10 cellular contexts compared by ENCODE assay signal in the genomic region with DNA sequence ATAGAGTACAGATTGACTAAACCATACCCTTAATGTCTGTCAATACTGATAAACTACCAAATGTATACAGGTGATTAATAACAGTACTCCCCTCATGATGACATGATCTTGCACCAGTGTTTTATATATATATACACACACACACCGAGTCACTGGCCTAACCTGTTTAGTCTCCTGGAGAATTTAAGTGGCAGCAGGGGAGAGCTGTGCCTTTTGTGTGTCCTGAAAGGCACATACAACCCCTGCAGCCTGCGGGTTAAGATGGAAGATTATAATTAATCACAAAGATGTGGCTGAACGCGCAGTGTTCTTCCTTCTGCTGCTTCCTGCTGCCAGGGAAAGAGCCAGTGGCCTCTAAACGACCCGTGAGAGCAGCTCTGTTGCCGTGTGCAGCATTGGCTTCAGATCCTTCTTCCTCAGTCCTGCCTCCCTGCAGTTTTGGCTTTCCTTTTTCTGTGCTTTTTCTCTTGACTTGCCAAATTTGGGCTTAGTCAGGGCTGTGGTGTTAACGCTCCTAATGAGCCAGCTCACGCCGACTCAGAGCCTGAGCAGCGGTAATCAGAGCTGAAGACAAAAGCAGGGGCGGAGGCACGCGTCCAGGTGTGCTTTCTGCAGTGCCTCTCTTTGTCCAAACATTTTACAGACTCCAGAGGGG. TPM values are rescaled to one million over a fixed set of nuclear protein-coding genes. Genes with fewer than 3 reads are reported as not detected.
DNase-seq lines count a peak whose midpoint lies in the region; ATAC-seq and TF ChIP-seq lines count a peak whose summit lies in the region.
"Had no signal": no experiment of that assay in that cellular context is flagged by ENCODE, and none has a peak within 500 bp of the region (broad histone marks: within the 10 kb centered on the region; RNA-seq: fewer than 3 reads in every experiment).

No MANE protein-coding gene starts in this region.

- no peaks in the 10 kb centered on the region for H4K20me1 ChIP-seq in SK-N-SH (ENCODE audit: insufficient read depth)

- CTCF ChIA-PET in SK-N-SH (lab: Yijun Ruan, JAX), result interaction anchor here (0.6 to 3.3 kb wide), 2 partner anchors 15 to 20 kb away, joined by 3 to 12 read pairs; no protein-coding TSS in a partner anchor

- TF ChIP-seq CTCF in SK-N-SH (IDR thresholded peaks at IDR 0.05), result no peak
- no peak for TF ChIP-seq CTCF in RWPE2 (IDR thresholded peaks at IDR 0.05; ENCODE audit: poor library complexity, severe bottlenecking)

- H3K27me3 ChIP-seq in SK-N-SH (ENCODE audit: insufficient read depth) (no peaks in the 10 kb centered on the region), RWPE2 (ENCODE audit: insufficient read depth, poor library complexity, severe bottlenecking) (no peaks in the 10 kb centered on the region), iPS-18a (ENCODE audit: control insufficient read depth, insufficient read depth, low read length) (no peaks in the 10 kb centered on the region)

- peaks cover 0 to 9% of the 10 kb centered on the region in 2 experiments; a peak in 1 of 4 replicates for H3K4me1 ChIP-seq in SK-N-SH (ENCODE audit: control insufficient read depth in 1 of 2, insufficient read depth in 2 of 2, low read depth in 1 of 2, low read length in 1 of 2)
- H3K4me1 ChIP-seq in RWPE2 (ENCODE audit: insufficient read depth, poor library complexity, severe bottlenecking), result no peaks in the 10 kb centered on the region
- H3K4me1 ChIP-seq in iPS-18a (ENCODE audit: control insufficient read depth, low read depth, low read length), result peaks cover 15% of the 10 kb centered on the region

- H2AFZ ChIP-seq in SK-N-SH (ENCODE audit: low read depth), result no peak overlapping the region

- DNase-seq in SK-N-SH, result peak; percentile 36
- DNase-seq in RWPE2 (ENCODE audit: low spot score), result no peak
- peak; percentile 55 for DNase-seq in superior temporal gyrus (ENCODE audit: extremely low spot score)
- DNase-seq in NCI-H446 treated with DMSO at 0.1 percent for 48 hours (lab: John Stamatoyannopoulos, UW), result no peak
- DNase-seq: ACHN, foreskin melanocyte had no signal

- peak overlapping the region in 1 of 2 experiments; percentile 36; a peak in 1 of 4 replicates for H3K27ac ChIP-seq in SK-N-SH (ENCODE audit: low read depth in 2 of 2, low read length in 1 of 2)
- H3K27ac ChIP-seq in RWPE2 (ENCODE audit: poor library complexity, severe bottlenecking), result no peak overlapping the region
- H3K27ac ChIP-seq in iPS-18a (ENCODE audit: low read length), result no peak overlapping the region

- POLR2A ChIA-PET in SK-N-SH (lab: Yijun Ruan, JAX), result no interaction called here

- H3F3A ChIP-seq in SK-N-SH (replicated peaks; ENCODE audit: insufficient read depth), result no peaks in the 10 kb centered on the region

- H3K36me3 ChIP-seq in SK-N-SH (replicated peaks in 1 of 2; ENCODE audit: control insufficient read depth in 1 of 2, insufficient read depth in 2 of 2, low read length in 1 of 2) (no peaks in the 10 kb centered on the region), RWPE2 (ENCODE audit: low read depth) (no peaks in the 10 kb centered on the region), iPS-18a (ENCODE audit: control insufficient read depth, low read depth, low read length) (no peaks in the 10 kb centered on the region)

- ATAC-seq in SK-N-SH treated with all-trans-retinoic acid at 6 μM for 48 hours, result no peak
- peak; percentile 86 for ATAC-seq in RWPE2 (ENCODE audit: low read depth)
- no peak for ATAC-seq in GM21528 (IDR thresholded peaks at IDR 0.05; ENCODE audit: low FRiP score, unreplicated experiment)
- ATAC-seq in GM19467 (IDR thresholded peaks at IDR 0.05; ENCODE audit: unreplicated experiment), result no peak

- no peaks in the 10 kb centered on the region for H3K79me2 ChIP-seq in SK-N-SH (ENCODE audit: insufficient read depth)

- H3K9me3 ChIP-seq in SK-N-SH, result no peaks in the 10 kb centered on the region
- H3K9me3 ChIP-seq in RWPE2 (ENCODE audit: severe bottlenecking), result no peaks in the 10 kb centered on the region
- H3K9me3 ChIP-seq in iPS-18a (ENCODE audit: control insufficient read depth, low read depth, low read length), result no peaks in the 10 kb centered on the region

- H3K4me3 ChIP-seq in SK-N-SH (ENCODE audit: low read depth in 2 of 2, low read length in 1 of 2), result no peak overlapping the region; a peak in 1 of 4 replicates
- H3K4me3 ChIP-seq in RWPE2 (ENCODE audit: severe bottlenecking), result no peak overlapping the region
- H3K4me3 ChIP-seq in iPS-18a (ENCODE audit: low read length), result no peak overlapping the region

- H3K4me2 ChIP-seq in SK-N-SH, result no peak overlapping the region

- no peak for TF ChIP-seq EP300 in SK-N-SH (IDR thresholded peaks at IDR 0.05; ENCODE audit: borderline replicate concordance in 1 of 2, low read depth in 1 of 2, low read length in 1 of 2)

- H3K9ac ChIP-seq in SK-N-SH (no peak overlapping the region), iPS-18a (ENCODE audit: low read length) (peak overlapping the region; percentile 28)

- no peaks in the 10 kb centered on the region for H3K9me2 ChIP-seq in SK-N-SH

- WGBS in SK-N-SH (ENCODE audit: low lambda C conversion rate), result 24% methylated on average over 14 of the region's 14 CpGs

- TF ChIP-seq RAD21 in SK-N-SH (IDR thresholded peaks at IDR 0.05; ENCODE audit: low read length), result no peak

TF ChIP-seq in SK-N-SH, 30 proteins besides CTCF, POLR2A, EP300 and RAD21:
- TF ChIP-seq, protein P1, sequence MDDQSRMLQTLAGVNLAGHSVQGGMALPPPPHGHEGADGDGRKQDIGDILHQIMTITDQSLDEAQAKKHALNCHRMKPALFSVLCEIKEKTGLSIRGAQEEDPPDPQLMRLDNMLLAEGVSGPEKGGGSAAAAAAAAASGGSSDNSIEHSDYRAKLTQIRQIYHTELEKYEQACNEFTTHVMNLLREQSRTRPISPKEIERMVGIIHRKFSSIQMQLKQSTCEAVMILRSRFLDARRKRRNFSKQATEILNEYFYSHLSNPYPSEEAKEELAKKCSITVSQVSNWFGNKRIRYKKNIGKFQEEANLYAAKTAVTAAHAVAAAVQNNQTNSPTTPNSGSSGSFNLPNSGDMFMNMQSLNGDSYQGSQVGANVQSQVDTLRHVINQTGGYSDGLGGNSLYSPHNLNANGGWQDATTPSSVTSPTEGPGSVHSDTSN (IDR thresholded peaks at IDR 0.05), result no peak
- no peak for TF ChIP-seq RXRA (IDR thresholded peaks at IDR 0.05; ENCODE audit: borderline replicate concordance, low read depth)
- no peak for TF ChIP-seq MEF2A (IDR thresholded peaks at IDR 0.05; ENCODE audit: borderline replicate concordance, low read depth)
- no peak for TF ChIP-seq ELF1 (IDR thresholded peaks at IDR 0.05)
- TF ChIP-seq GATA2 (CRISPR knock-in tag; IDR thresholded peaks at IDR 0.05), result no peak
- no peak for TF ChIP-seq YY1 (IDR thresholded peaks at IDR 0.05; ENCODE audit: low read depth)
- TF ChIP-seq, protein P2, sequence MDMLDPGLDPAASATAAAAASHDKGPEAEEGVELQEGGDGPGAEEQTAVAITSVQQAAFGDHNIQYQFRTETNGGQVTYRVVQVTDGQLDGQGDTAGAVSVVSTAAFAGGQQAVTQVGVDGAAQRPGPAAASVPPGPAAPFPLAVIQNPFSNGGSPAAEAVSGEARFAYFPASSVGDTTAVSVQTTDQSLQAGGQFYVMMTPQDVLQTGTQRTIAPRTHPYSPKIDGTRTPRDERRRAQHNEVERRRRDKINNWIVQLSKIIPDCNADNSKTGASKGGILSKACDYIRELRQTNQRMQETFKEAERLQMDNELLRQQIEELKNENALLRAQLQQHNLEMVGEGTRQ (IDR thresholded peaks at IDR 0.05; ENCODE audit: borderline replicate concordance, low read depth, low read length), result no peak
- TF ChIP-seq RCOR1 (IDR thresholded peaks at IDR 0.05; ENCODE audit: low read length), result no peak
- no peak for TF ChIP-seq SIN3A (IDR thresholded peaks at IDR 0.05; ENCODE audit: borderline replicate concordance, low read depth, low read length)
- no peak for TF ChIP-seq TCF12 (IDR thresholded peaks at IDR 0.05)
- no peak for TF ChIP-seq TAF1 (IDR thresholded peaks at IDR 0.05; ENCODE audit: borderline replicate concordance, low read depth, low read length)
- no peak for TF ChIP-seq GABPA (IDR thresholded peaks at IDR 0.05; ENCODE audit: low read depth)
TF ChIP-seq in SK-N-SH: peak in this region for 0.

TF ChIP-seq in SK-N-SH treated with all-trans-retinoic acid at 6 μM for 48 hours, 23 proteins besides CTCF, POLR2A, EP300 and RAD21 (continues in another document):
- TF ChIP-seq, protein P3, sequence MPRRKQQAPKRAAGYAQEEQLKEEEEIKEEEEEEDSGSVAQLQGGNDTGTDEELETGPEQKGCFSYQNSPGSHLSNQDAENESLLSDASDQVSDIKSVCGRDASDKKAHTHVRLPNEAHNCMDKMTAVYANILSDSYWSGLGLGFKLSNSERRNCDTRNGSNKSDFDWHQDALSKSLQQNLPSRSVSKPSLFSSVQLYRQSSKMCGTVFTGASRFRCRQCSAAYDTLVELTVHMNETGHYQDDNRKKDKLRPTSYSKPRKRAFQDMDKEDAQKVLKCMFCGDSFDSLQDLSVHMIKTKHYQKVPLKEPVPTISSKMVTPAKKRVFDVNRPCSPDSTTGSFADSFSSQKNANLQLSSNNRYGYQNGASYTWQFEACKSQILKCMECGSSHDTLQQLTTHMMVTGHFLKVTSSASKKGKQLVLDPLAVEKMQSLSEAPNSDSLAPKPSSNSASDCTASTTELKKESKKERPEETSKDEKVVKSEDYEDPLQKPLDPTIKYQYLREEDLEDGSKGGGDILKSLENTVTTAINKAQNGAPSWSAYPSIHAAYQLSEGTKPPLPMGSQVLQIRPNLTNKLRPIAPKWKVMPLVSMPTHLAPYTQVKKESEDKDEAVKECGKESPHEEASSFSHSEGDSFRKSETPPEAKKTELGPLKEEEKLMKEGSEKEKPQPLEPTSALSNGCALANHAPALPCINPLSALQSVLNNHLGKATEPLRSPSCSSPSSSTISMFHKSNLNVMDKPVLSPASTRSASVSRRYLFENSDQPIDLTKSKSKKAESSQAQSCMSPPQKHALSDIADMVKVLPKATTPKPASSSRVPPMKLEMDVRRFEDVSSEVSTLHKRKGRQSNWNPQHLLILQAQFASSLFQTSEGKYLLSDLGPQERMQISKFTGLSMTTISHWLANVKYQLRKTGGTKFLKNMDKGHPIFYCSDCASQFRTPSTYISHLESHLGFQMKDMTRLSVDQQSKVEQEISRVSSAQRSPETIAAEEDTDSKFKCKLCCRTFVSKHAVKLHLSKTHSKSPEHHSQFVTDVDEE (CRISPR knock-in tag; IDR thresholded peaks at IDR 0.05), result no peak
- no peak for TF ChIP-seq ARNTL (CRISPR knock-in tag; IDR thresholded peaks at IDR 0.05; ENCODE audit: borderline replicate concordance, low read depth)
- TF ChIP-seq ZNF565 (CRISPR knock-in tag; conservative IDR thresholded peaks at IDR 0.05; ENCODE audit: low read depth), result no peak
- TF ChIP-seq ZFP3 (CRISPR knock-in tag; IDR thresholded peaks at IDR 0.05), result no peak

RNA-seq across cellular contexts. Expression of a gene that starts 42.5 kb away (rescaled TPM):
- polyA plus RNA-seq in SK-N-SH (2012; rRNA removed), result 9.7 and 11.3 TPM in 2 replicates
- polyA plus RNA-seq in SK-N-SH (2012; cell fraction: cytosol; rRNA removed), result 11.6 and 18.0 TPM in 2 replicates
- polyA plus RNA-seq in SK-N-SH (2012; cell fraction: nucleus; rRNA removed), result 17.4 and 25.7 TPM in 2 replicates

Comparison
In these comparisons a context has a peak if more than half of its experiments do, and no peak if none do; other contexts are left out.
1. DNase-seq: peak in SK-N-SH (single experiment) and superior temporal gyrus (single experiment); none in RWPE2 (single experiment) and NCI-H446 treated with DMSO at 0.1 percent for 48 hours (single experiment).